In the genomic region with DNA sequence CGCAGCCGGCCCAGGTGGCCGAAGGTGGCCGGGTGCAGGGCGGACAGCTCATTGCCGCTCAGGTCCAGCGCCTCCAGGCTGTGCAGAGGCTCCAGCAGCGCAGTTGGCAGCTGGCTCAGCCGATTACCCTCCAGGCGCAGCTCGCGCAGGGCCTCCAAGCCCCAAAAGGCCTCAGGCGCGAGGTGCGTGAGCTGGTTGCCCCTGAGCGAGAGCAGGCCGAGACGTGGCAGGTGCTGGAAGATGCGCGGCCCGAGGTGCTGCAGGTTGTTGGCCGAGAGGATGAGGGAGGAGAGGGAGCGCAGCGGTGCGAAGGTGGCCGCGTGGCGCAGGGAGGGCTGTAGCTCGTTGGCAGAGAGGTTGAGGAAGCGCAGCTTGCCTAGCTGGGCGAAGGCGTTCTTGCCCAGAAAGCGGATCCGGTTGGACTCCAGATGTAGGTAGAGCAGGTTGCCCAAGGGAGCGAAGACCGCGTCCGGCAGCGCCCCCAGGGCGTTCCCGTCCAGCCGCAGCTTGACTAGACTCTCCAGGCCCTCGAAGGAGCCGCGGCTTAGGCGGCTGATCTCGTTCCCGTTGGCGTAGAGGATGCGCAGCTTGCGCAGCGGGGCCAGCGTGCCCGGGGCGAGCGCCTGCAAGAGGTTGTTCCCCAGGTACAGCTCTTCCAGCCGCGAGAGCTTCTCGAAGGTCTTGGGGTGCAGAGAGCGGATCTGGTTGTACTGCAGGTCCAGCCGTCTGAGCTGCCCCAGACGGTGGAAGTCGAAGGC, we compare ENCODE assay signal across 8 cellular contexts. TPM values are rescaled to one million over a fixed set of nuclear protein-coding genes. Genes with fewer than 3 reads are reported as not detected.
DNase-seq lines count a peak whose midpoint lies in the region; ATAC-seq and TF ChIP-seq lines count a peak whose summit lies in the region.

No MANE protein-coding gene starts in this region.

- H3K27me3 ChIP-seq in brain microvascular endothelial cell (replicated peaks) = peaks cover 21% of the 10 kb centered on the region

- no peaks in the 10 kb centered on the region for H3K36me3 ChIP-seq in brain microvascular endothelial cell (replicated peaks)

- peaks cover 47% of the 10 kb centered on the region for H3K27me3 Mint-ChIP-seq in IgD-negative memory B cell
- peaks cover 58 to 87% of the 10 kb centered on the region in 2 donors for H3K27me3 Mint-ChIP-seq in stimulated activated naive B cell treated with anti-CD40 and anti-IgM and Interleukin-4, amounts not matched to agents 10 μg/mL and 1 μg/mL and 100 μg/mL, for 72 hours

- no peaks in the 10 kb centered on the region for H3K36me3 Mint-ChIP-seq in IgD-negative memory B cell
- no peaks in the 10 kb centered on the region for H3K36me3 Mint-ChIP-seq in stimulated activated naive B cell treated with anti-CD40 and anti-IgM and Interleukin-4, amounts not matched to agents 10 μg/mL and 1 μg/mL and 100 μg/mL, for 72 hours

- H3K4me3 Mint-ChIP-seq in IgD-negative memory B cell = peak overlapping the region in 3 of 4 donors; percentile 2 to 70 (median 7)
- H3K4me3 Mint-ChIP-seq in stimulated activated naive B cell treated with anti-CD40 and anti-IgM and Interleukin-4, amounts not matched to agents 10 μg/mL and 1 μg/mL and 100 μg/mL, for 72 hours = peak overlapping the region; percentile 12 to 39

- peaks cover 0 to 3% (median 0%) of the 10 kb centered on the region in 3 donors for H3K9me3 Mint-ChIP-seq in IgD-negative memory B cell
- no peaks in the 10 kb centered on the region for H3K9me3 Mint-ChIP-seq in stimulated activated naive B cell treated with anti-CD40 and anti-IgM and Interleukin-4, amounts not matched to agents 10 μg/mL and 1 μg/mL and 100 μg/mL, for 72 hours

- in situ Hi-C loops in brain microvascular endothelial cell (cut with HindIII; ENCODE audit: low pct_ligation_motif_present, low sequenced_read_pairs) = no loop called here

- H3K4me3 ChIP-seq in brain microvascular endothelial cell (ENCODE audit: low read depth, low read length) = peak overlapping the region; percentile 50

- TF ChIP-seq CTCF in brain microvascular endothelial cell (IDR thresholded peaks at IDR 0.05; ENCODE audit: low read depth, low read length, missing control alignments) = no peak

- H3K27ac ChIP-seq in brain microvascular endothelial cell = no peak overlapping the region

- peak overlapping the region in 2 of 3 donors; percentile 28 to 63 for H3K27ac Mint-ChIP-seq in IgD-negative memory B cell
- peak overlapping the region; percentile 88 for H3K27ac Mint-ChIP-seq in stimulated activated naive B cell treated with anti-CD40 and anti-IgM and Interleukin-4, amounts not matched to agents 10 μg/mL and 1 μg/mL and 100 μg/mL, for 72 hours

- peaks cover 0 to 7% (median 4%) of the 10 kb centered on the region in 3 donors for H3K4me1 Mint-ChIP-seq in IgD-negative memory B cell
- peaks cover 18 to 33% of the 10 kb centered on the region in 2 donors for H3K4me1 Mint-ChIP-seq in stimulated activated naive B cell treated with anti-CD40 and anti-IgM and Interleukin-4, amounts not matched to agents 10 μg/mL and 1 μg/mL and 100 μg/mL, for 72 hours

- ATAC-seq in stimulated activated naive B cell treated with anti-CD40 and anti-IgM and Interleukin-4, amounts not matched to agents 10 μg/mL and 1 μg/mL and 100 μg/mL, for 72 hours (replicated peaks) = peak in 1 of 2 donors; percentile 18
- ATAC-seq in HG03135 (IDR thresholded peaks at IDR 0.05; ENCODE audit: unreplicated experiment) (no peak), GM21423 (IDR thresholded peaks at IDR 0.05; ENCODE audit: unreplicated experiment) (no peak), HG03108 (IDR thresholded peaks at IDR 0.05; ENCODE audit: unreplicated experiment) (no peak)

- peak; percentile 20 for DNase-seq in Ammon's horn (ENCODE audit: low spot score)
- DNase-seq in brain microvascular endothelial cell = no peak
- DNase-seq in islet precursor cell = peak; percentile 75
- no peak for DNase-seq in stimulated activated naive B cell treated with anti-CD40 and anti-IgM and Interleukin-4, amounts not matched to agents 10 μg/mL and 1 μg/mL and 100 μg/mL, for 72 hours

RNA-seq across cellular contexts. Expression of a gene that starts 0.9 kb away (rescaled TPM):
- polyA plus RNA-seq in IgD-negative memory B cell = not detected

Comparison
In these comparisons a context has a peak if more than half of its experiments do, and no peak if none do; other contexts are left out.
1. DNase-seq: peak in Ammon's horn (single experiment) and islet precursor cell (single experiment); none in brain microvascular endothelial cell (single experiment) and stimulated activated naive B cell treated with anti-CD40 and anti-IgM and Interleukin-4, amounts not matched to agents 10 μg/mL and 1 μg/mL and 100 μg/mL, for 72 hours (single experiment).